In the genomic region with DNA sequence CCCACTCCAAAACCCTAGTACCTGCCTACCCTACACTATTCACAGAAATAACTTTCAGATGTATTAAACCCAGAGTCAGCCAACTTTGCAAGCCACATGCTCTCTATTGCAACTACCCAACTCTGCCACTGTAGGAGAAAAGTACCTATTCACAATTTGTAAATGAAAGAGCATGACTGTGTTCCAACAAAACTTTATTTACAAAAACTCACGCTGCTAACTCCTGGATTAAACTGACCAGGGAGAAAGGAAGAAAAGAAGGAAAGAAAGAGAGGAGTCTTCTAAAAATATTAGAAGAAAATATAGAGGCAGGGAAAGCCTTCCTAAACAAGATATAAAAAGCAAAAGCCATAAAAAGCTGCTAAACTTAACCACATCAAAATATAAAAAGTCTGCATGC, we compare ENCODE assay signal across 16 cellular contexts. TPM values are rescaled to one million over a fixed set of nuclear protein-coding genes. Genes with fewer than 3 reads are reported as not detected.
DNase-seq lines count a peak whose midpoint lies in the region; ATAC-seq, FAIRE-seq and TF ChIP-seq lines count a peak whose summit lies in the region.
"Had no signal": no experiment of that assay in that cellular context is flagged by ENCODE, and none has a peak within 500 bp of the region (broad histone marks: within the 10 kb centered on the region; RNA-seq: fewer than 3 reads in every experiment).

No MANE protein-coding gene starts in this region.

- peak; percentile 18 for FAIRE-seq in endothelial cell of umbilical vein (lab: Jason Lieb, UNC)
- FAIRE-seq: A204.1, D721Med had no signal

- H3K9me3 ChIP-seq in endothelial cell of umbilical vein (replicated peaks; ENCODE audit: control insufficient read depth, insufficient read depth, low read length) (no peaks in the 10 kb centered on the region), right lobe of liver (no peaks in the 10 kb centered on the region)
- H3K9me3 ChIP-seq: HAP-1 had no signal

- H3K4me1 ChIP-seq in GM23338 (ENCODE audit: insufficient read depth) (peaks cover 11% of the 10 kb centered on the region; the same call in 1 of the 2 replicates), endothelial cell of umbilical vein (ENCODE audit: control insufficient read depth, extremely low read depth, insufficient read depth, low read length) (no peaks in the 10 kb centered on the region), right lobe of liver (no peaks in the 10 kb centered on the region)
- H3K4me1 ChIP-seq: Caco-2, HAP-1 had no signal

- TF ChIP-seq POLR2A in endothelial cell of umbilical vein (IDR thresholded peaks at IDR 0.05; ENCODE audit: low read depth, low read length): no peak
- TF ChIP-seq POLR2A in right lobe of liver (IDR thresholded peaks at IDR 0.05): no peak

- H3K36me3 ChIP-seq in GM23338 (ENCODE audit: insufficient read depth) (no peaks in the 10 kb centered on the region), endothelial cell of umbilical vein (ENCODE audit: control insufficient read depth in 2 of 2, extremely low read depth in 1 of 2, insufficient read depth in 2 of 2, low read length in 2 of 2) (peaks cover 0 to 1% of the 10 kb centered on the region in 2 experiments), right lobe of liver (peaks cover 0 to 18% (median 3%) of the 10 kb centered on the region in 4 donors)

- CTCF ChIA-PET in activated B cell treated with CpG ODN at 0.5 μM for 24 hours (lab: Charles Lee): no interaction called here
- CTCF ChIA-PET in endothelial cell of umbilical vein (lab: Charles Lee): no interaction called here

- DNase-seq in GM23338 (ENCODE audit: low spot score): no peak
- DNase-seq in activated B cell treated with CpG ODN at 0.5 μM for 24 hours: no peak
- no peak for DNase-seq in endothelial cell of umbilical vein (ENCODE audit: low read depth, low spot score)
- DNase-seq in stimulated activated naive B cell treated with anti-CD40 and anti-IgM and Interleukin-4, amounts not matched to agents 10 μg/mL and 1 μg/mL and 100 μg/mL, for 72 hours: no peak
- no peak for DNase-seq in NCI-H2196 (lab: John Stamatoyannopoulos, UW; ENCODE audit: unreplicated experiment)
- DNase-seq in right lobe of liver: no peak
- no peak for DNase-seq in GM19240 (ENCODE audit: insufficient read length, low spot score)
- no peak for DNase-seq in NCI-H446 (lab: John Stamatoyannopoulos, UW)
- DNase-seq: ACHN; Caco-2; CD4-positive, alpha-beta T cell; GDM1 had no signal

- intact Hi-C loops in activated B cell treated with CpG ODN at 0.5 μM for 24 hours (cut with micrococcal nuclease): no loop called here
- intact Hi-C loops in endothelial cell of umbilical vein (cut with micrococcal nuclease): no loop called here
- intact Hi-C loops in right lobe of liver (cut with DNase I): no loop called here

- no peaks in the 10 kb centered on the region; the same call in none of the 3 replicates for H3K36me3 Mint-ChIP-seq in GM23338 (ENCODE audit: low read depth)
- peaks cover 60% of the 10 kb centered on the region for H3K36me3 Mint-ChIP-seq in activated B cell treated with CpG ODN at 0.5 μM for 24 hours (ENCODE audit: low read depth)
- H3K36me3 Mint-ChIP-seq in stimulated activated naive B cell treated with anti-CD40 and anti-IgM and Interleukin-4, amounts not matched to agents 10 μg/mL and 1 μg/mL and 100 μg/mL, for 72 hours: peaks cover 60 to 73% of the 10 kb centered on the region in 2 donors

- H3F3A ChIP-seq in GM23338 (replicated peaks; ENCODE audit: low read depth): no peaks in the 10 kb centered on the region

- no peak overlapping the region for H3K9ac ChIP-seq in endothelial cell of umbilical vein (replicated peaks; ENCODE audit: extremely low read depth, insufficient read depth, low read length)

- H3K9me2 ChIP-seq in GM23338 (ENCODE audit: insufficient read depth): no peaks in the 10 kb centered on the region

- no peaks in the 10 kb centered on the region for H3K79me2 ChIP-seq in GM23338 (replicated peaks; ENCODE audit: insufficient read depth)
- H3K79me2 ChIP-seq in endothelial cell of umbilical vein (ENCODE audit: control insufficient read depth, insufficient read depth, low read length): no peaks in the 10 kb centered on the region

- no peaks in the 10 kb centered on the region for H3K9me3 Mint-ChIP-seq in GM23338
- no peaks in the 10 kb centered on the region for H3K9me3 Mint-ChIP-seq in activated B cell treated with CpG ODN at 0.5 μM for 24 hours
- H3K9me3 Mint-ChIP-seq in stimulated activated naive B cell treated with anti-CD40 and anti-IgM and Interleukin-4, amounts not matched to agents 10 μg/mL and 1 μg/mL and 100 μg/mL, for 72 hours: peaks cover 0 to 2% of the 10 kb centered on the region in 2 donors
- H3K9me3 Mint-ChIP-seq: CD4-positive, alpha-beta T cell had no signal

- H2AFZ ChIP-seq in GM23338: no peak overlapping the region
- no peak overlapping the region for H2AFZ ChIP-seq in endothelial cell of umbilical vein (ENCODE audit: low read depth, low read length)

- no peak overlapping the region for H3K4me2 ChIP-seq in GM23338
- no peak overlapping the region for H3K4me2 ChIP-seq in endothelial cell of umbilical vein (ENCODE audit: insufficient read depth, low read length)

- H3K4me3 Mint-ChIP-seq in GM23338: no peak overlapping the region
- no peak overlapping the region for H3K4me3 Mint-ChIP-seq in activated B cell treated with CpG ODN at 0.5 μM for 24 hours
- H3K4me3 Mint-ChIP-seq in stimulated activated naive B cell treated with anti-CD40 and anti-IgM and Interleukin-4, amounts not matched to agents 10 μg/mL and 1 μg/mL and 100 μg/mL, for 72 hours: peak overlapping the region in 1 of 2 donors; percentile 45
- H3K4me3 Mint-ChIP-seq: CD4-positive, alpha-beta T cell had no signal

- H3K27me3 ChIP-seq in GM23338 (ENCODE audit: insufficient read depth): no peaks in the 10 kb centered on the region
- no peaks in the 10 kb centered on the region for H3K27me3 ChIP-seq in endothelial cell of umbilical vein (ENCODE audit: control insufficient read depth in 2 of 2, insufficient read depth in 2 of 2, low read length in 2 of 2)
- H3K27me3 ChIP-seq in right lobe of liver: no peaks in the 10 kb centered on the region

- H3K27me3 Mint-ChIP-seq in GM23338 (ENCODE audit: insufficient read depth, low read depth, poor library complexity) (peaks cover 2% of the 10 kb centered on the region), activated B cell treated with CpG ODN at 0.5 μM for 24 hours (no peaks in the 10 kb centered on the region)
- H3K27me3 Mint-ChIP-seq in stimulated activated naive B cell treated with anti-CD40 and anti-IgM and Interleukin-4, amounts not matched to agents 10 μg/mL and 1 μg/mL and 100 μg/mL, for 72 hours: no peaks in the 10 kb centered on the region
- H3K27me3 Mint-ChIP-seq: CD4-positive, alpha-beta T cell had no signal

- no peak overlapping the region for H3K27ac ChIP-seq in GM23338 (ENCODE audit: low read depth)
- no peak overlapping the region for H3K27ac ChIP-seq in endothelial cell of umbilical vein (ENCODE audit: insufficient read depth, low read depth, low read length)
- H3K27ac ChIP-seq in right lobe of liver: no peak overlapping the region
- H3K27ac ChIP-seq: C4-2B had no signal

- H3K4me1 Mint-ChIP-seq in GM23338 (peaks cover 13% of the 10 kb centered on the region), activated B cell treated with CpG ODN at 0.5 μM for 24 hours (peaks cover 43% of the 10 kb centered on the region)
- H3K4me1 Mint-ChIP-seq in stimulated activated naive B cell treated with anti-CD40 and anti-IgM and Interleukin-4, amounts not matched to agents 10 μg/mL and 1 μg/mL and 100 μg/mL, for 72 hours: peaks cover 36 to 62% of the 10 kb centered on the region in 2 donors

- 100% methylated on average over 1 of the region's 1 CpG for WGBS in right lobe of liver (ENCODE audit: insufficient coverage, low coverage, low lambda C conversion rate, missing lambda C conversion rate)

- no peaks in the 10 kb centered on the region for H3K9me1 ChIP-seq in endothelial cell of umbilical vein (replicated peaks; ENCODE audit: control insufficient read depth, extremely low read depth, insufficient read depth, low read length)

- TF ChIP-seq CTCF in GM23338 (conservative IDR thresholded peaks at IDR 0.05; ENCODE audit: low read depth in 2 of 2) (no peak), activated B cell treated with CpG ODN at 0.5 μM for 24 hours (IDR thresholded peaks at IDR 0.05) (no peak), endothelial cell of umbilical vein (IDR thresholded peaks at IDR 0.05; ENCODE audit: extremely low read depth in 1 of 2, insufficient read depth in 1 of 2, low read depth in 1 of 2, low read length in 2 of 2) (no peak), right lobe of liver (IDR thresholded peaks at IDR 0.05) (no peak)

- peak overlapping the region; percentile 29 for H3K27ac Mint-ChIP-seq in GM23338
- peak overlapping the region; percentile 54 for H3K27ac Mint-ChIP-seq in activated B cell treated with CpG ODN at 0.5 μM for 24 hours
- peak overlapping the region; percentile 72 for H3K27ac Mint-ChIP-seq in stimulated activated naive B cell treated with anti-CD40 and anti-IgM and Interleukin-4, amounts not matched to agents 10 μg/mL and 1 μg/mL and 100 μg/mL, for 72 hours
- H3K27ac Mint-ChIP-seq: CD4-positive, alpha-beta T cell had no signal

- BruUV-seq in endothelial cell of umbilical vein (replicated peaks; lab: Mats Ljungman, UMichigan): no TSS peak

- H3K4me3 ChIP-seq in GM23338 (no peak overlapping the region), endothelial cell of umbilical vein (replicated peaks in 1 of 3; ENCODE audit: insufficient read depth in 1 of 3, low read depth in 1 of 3, low read length in 3 of 3) (no peak overlapping the region), right lobe of liver (no peak overlapping the region)
- H3K4me3 ChIP-seq: HAP-1 had no signal

- H4K20me1 ChIP-seq in GM23338 (replicated peaks; ENCODE audit: insufficient read depth) (no peaks in the 10 kb centered on the region), endothelial cell of umbilical vein (replicated peaks; ENCODE audit: control insufficient read depth, extremely low read depth, insufficient read depth, low read length) (no peaks in the 10 kb centered on the region)

- dilution Hi-C loops in endothelial cell of umbilical vein (cut with MboI; ENCODE audit: extremely low pct_ligation_motif_present, low sequenced_read_pairs): no loop called here

- POLR2A ChIA-PET in activated B cell treated with CpG ODN at 0.5 μM for 24 hours (lab: Charles Lee) (interaction anchor here (0.6 kb wide), 1 partner anchor 51 kb away, joined by 3 read pairs; no protein-coding TSS in a partner anchor), endothelial cell of umbilical vein (lab: Charles Lee) (no interaction called here)

- ATAC-seq in GM23338: peak; percentile 35; the same call in 1 of the 3 replicates
- ATAC-seq in activated B cell treated with CpG ODN at 0.5 μM for 24 hours (ENCODE audit: low read depth): no peak
- peak in 1 of 2 donors; percentile 23 for ATAC-seq in stimulated activated naive B cell treated with anti-CD40 and anti-IgM and Interleukin-4, amounts not matched to agents 10 μg/mL and 1 μg/mL and 100 μg/mL, for 72 hours (replicated peaks)
- no peak for ATAC-seq in right lobe of liver

RNA-seq across cellular contexts. Expression of a gene that starts 24.6 kb away (rescaled TPM):
- total RNA-seq in GM23338 (2014; rRNA removed; shearing (Covaris generic)): 2.2 and 2.7 TPM in 2 replicates
- polyA plus RNA-seq in GM23338 (2016; fragmentation: Nextera tagmentation; extraction: Ambion mirVana) (1.3 TPM in 2 replicates), endothelial cell of umbilical vein (9.9 and 11.4 TPM in 2 replicates)
- total RNA-seq in activated B cell treated with CpG ODN at 0.5 μM for 24 hours (32.1 and 35.4 TPM in 2 replicates), endothelial cell of umbilical vein (13.5 and 13.9 TPM in 2 replicates), right lobe of liver (10 to 100 TPM in 4 of 6 experiments, 1 to 10 TPM in 2; 7.2 to 21.7 (median 12.4) TPM)
- 8.5 and 9.1 TPM in 2 replicates for polyA plus RNA-seq in endothelial cell of umbilical vein (2011; cell fraction: cytosol; rRNA removed)
- 9.0 and 9.4 TPM in 2 replicates for polyA plus RNA-seq in endothelial cell of umbilical vein (2011; cell fraction: nucleus; rRNA removed)
- polyA plus RNA-seq in endothelial cell of umbilical vein (2012): 6.7 and 8.4 TPM in 2 replicates
- polyA minus RNA-seq in endothelial cell of umbilical vein: 23.3 and 32.0 TPM in 2 replicates
- 9.8 TPM for polyA minus RNA-seq in endothelial cell of umbilical vein (2011; cell fraction: cytosol; rRNA and poly(A)+ RNA removed)
- polyA minus RNA-seq in endothelial cell of umbilical vein (2011; cell fraction: nucleus; rRNA and poly(A)+ RNA removed): 13.2 and 15.7 TPM in 2 replicates

RNA-seq across cellular contexts. Expression of a gene that starts 42.4 kb away (rescaled TPM):
- 20.7 and 24.4 TPM in 2 replicates for total RNA-seq in GM23338 (2014; rRNA removed; shearing (Covaris generic))
- polyA plus RNA-seq in GM23338 (2016; fragmentation: Nextera tagmentation; extraction: Ambion mirVana) (11.8 and 13.0 TPM in 2 replicates), endothelial cell of umbilical vein (22.0 and 26.2 TPM in 2 replicates)
- total RNA-seq in activated B cell treated with CpG ODN at 0.5 μM for 24 hours (16.6 and 17.9 TPM in 2 replicates), endothelial cell of umbilical vein (20.0 and 21.4 TPM in 2 replicates), right lobe of liver (1 to 10 TPM; 1.7 to 4.3 (median 3.2) TPM)
- 15.0 and 17.9 TPM in 2 replicates for polyA plus RNA-seq in endothelial cell of umbilical vein (2011; cell fraction: cytosol; rRNA removed)
- 20.6 and 24.9 TPM in 2 replicates for polyA plus RNA-seq in endothelial cell of umbilical vein (2011; cell fraction: nucleus; rRNA removed)
- 13.1 and 14.3 TPM in 2 replicates for polyA plus RNA-seq in endothelial cell of umbilical vein (2012)
- polyA minus RNA-seq in endothelial cell of umbilical vein: 39.9 and 42.9 TPM in 2 replicates
- polyA minus RNA-seq in endothelial cell of umbilical vein (2011; cell fraction: cytosol; rRNA and poly(A)+ RNA removed): 2.3 TPM
- 24.7 and 29.5 TPM in 2 replicates for polyA minus RNA-seq in endothelial cell of umbilical vein (2011; cell fraction: nucleus; rRNA and poly(A)+ RNA removed)
